ENCODE assay signal across 21 cellular contexts in the genomic region with DNA sequence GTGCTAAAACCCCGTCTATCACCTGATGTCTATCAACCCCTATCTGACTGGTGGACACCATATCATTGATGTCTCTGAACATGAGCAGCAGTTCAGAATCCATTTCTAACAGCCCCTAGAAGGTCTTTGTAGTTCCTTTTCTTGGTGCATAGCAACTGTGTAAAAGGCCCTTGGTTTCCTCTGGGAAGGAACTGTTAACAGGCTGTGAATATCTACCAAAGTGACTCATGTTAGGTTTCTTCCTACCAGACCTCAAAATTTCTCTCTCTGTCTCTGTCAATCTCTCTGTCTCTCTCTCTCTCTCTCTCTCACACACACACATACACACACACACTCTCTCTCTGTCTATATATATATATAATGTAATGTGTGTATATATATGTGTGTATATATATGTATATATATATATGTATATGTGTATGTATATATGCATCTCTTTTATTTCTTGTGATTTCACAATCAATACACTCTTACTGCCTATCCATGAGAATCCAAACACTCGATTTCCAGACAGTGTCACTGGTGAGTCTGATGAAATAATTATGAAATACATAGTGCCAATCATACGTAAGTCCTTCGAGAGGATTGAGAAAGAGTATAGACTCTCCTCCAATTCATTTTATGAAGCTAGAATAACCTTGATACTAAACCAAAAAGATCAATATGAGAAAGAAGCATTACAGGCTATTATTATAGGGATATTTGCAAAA.
DNase-seq lines count a peak whose midpoint lies in the region; ATAC-seq and TF ChIP-seq lines count a peak whose summit lies in the region.
"Had no signal": no experiment of that assay in that cellular context is flagged by ENCODE, and none has a peak within 500 bp of the region (broad histone marks: within the 10 kb centered on the region; RNA-seq: fewer than 3 reads in every experiment).

No MANE protein-coding gene starts in this region.

- no peaks in the 10 kb centered on the region for H3K27me3 Mint-ChIP-seq in activated naive CD4-positive, alpha-beta T cell treated with anti-CD3 and anti-CD28 coated beads for 36 hours (ENCODE audit: low read depth)
- H3K27me3 Mint-ChIP-seq: activated CD4-positive, alpha-beta memory T cell treated with anti-CD3 and anti-CD28 coated beads, Interleukin-2, amount 10 ng/mL, durations not matched to agents 7 days and 5 days; activated T-cell treated with anti-CD3 and anti-CD28 coated beads, Interleukin-2, amount 50 U/mL, for 24 hours; CD4-positive, alpha-beta memory T cell; T-helper 17 cell had no signal

- no peaks in the 10 kb centered on the region for H4K20me1 ChIP-seq in GM23248 (ENCODE audit: insufficient read depth)

- H3K9me2 ChIP-seq in GM23248 (ENCODE audit: insufficient read depth), result no peaks in the 10 kb centered on the region

- DNase-seq in GM23248 (peak; percentile 68), amniotic epithelial cell (ENCODE audit: low read depth) (peak; percentile 5), fibroblast of pulmonary artery (ENCODE audit: low read depth) (peak; percentile 34), sigmoid colon (no peak)
- no peak for DNase-seq in activated naive CD4-positive, alpha-beta T cell treated with anti-CD3 and anti-CD28 coated beads for 36 hours
- no peak for DNase-seq in activated T-cell treated with anti-CD3 and anti-CD28 coated beads, Interleukin-2, amount 50 U/mL, for 1 hour
- DNase-seq: activated CD4-positive, alpha-beta memory T cell treated with anti-CD3 and anti-CD28 coated beads, Interleukin-2, amount 10 ng/mL, durations not matched to agents 7 days and 5 days; activated naive CD4-positive, alpha-beta T cell treated with anti-CD3 and anti-CD28 coated beads, Interleukin-2, amount 50 U/mL, for 16 hours; activated T-cell treated with anti-CD3 and anti-CD28 coated beads, Interleukin-2, amount 50 U/mL, for 24 hours; CD4-positive, alpha-beta memory T cell; cortex of kidney; DMS53; glutamatergic neuron; left ventricle myocardium superior; NCI-H526; nucleus accumbens; T-helper 17 cell had no signal

- in situ Hi-C loops in GM23248 (cut with MboI), result no loop called here

- CTCF ChIA-PET in activated naive CD4-positive, alpha-beta T cell treated with anti-CD3 and anti-CD28 coated beads for 36 hours (lab: Charles Lee), result interaction anchor here (0.8 kb wide), 1 partner anchor 213 kb away, joined by 3 read pairs; no protein-coding TSS in a partner anchor

- H3K4me1 ChIP-seq in ACC112 (ENCODE audit: control insufficient read depth, insufficient read depth, low read length, unreplicated experiment) (peaks cover 51% of the 10 kb centered on the region), GM23248 (ENCODE audit: insufficient read depth) (peaks cover 47% of the 10 kb centered on the region), sigmoid colon (no peaks in the 10 kb centered on the region)

- no peak for ATAC-seq in GM18873 (IDR thresholded peaks at IDR 0.05; ENCODE audit: low FRiP score, unreplicated experiment)
- ATAC-seq: A549, left ventricle myocardium superior, T-helper 17 cell had no signal

- TF ChIP-seq POLR2A in sigmoid colon (IDR thresholded peaks at IDR 0.05), result no peak

- no peaks in the 10 kb centered on the region for H3K36me3 ChIP-seq in ACC112 (ENCODE audit: insufficient read depth, low read length)
- no peaks in the 10 kb centered on the region for H3K36me3 ChIP-seq in GM23248 (ENCODE audit: low read depth)
- no peaks in the 10 kb centered on the region for H3K36me3 ChIP-seq in sigmoid colon

- H2AFZ ChIP-seq in ACC112 (ENCODE audit: low read length, unreplicated experiment) (no peak overlapping the region), GM23248 (no peak overlapping the region)

- H3K36me3 Mint-ChIP-seq in activated naive CD4-positive, alpha-beta T cell treated with anti-CD3 and anti-CD28 coated beads for 36 hours (ENCODE audit: low read depth), result no peaks in the 10 kb centered on the region
- H3K36me3 Mint-ChIP-seq: CD4-positive, alpha-beta memory T cell; WTC11 had no signal

- no peak overlapping the region for H3K4me3 ChIP-seq in ACC112 (ENCODE audit: low read depth, low read length)
- H3K4me3 ChIP-seq in GM23248, result no peak overlapping the region
- H3K4me3 ChIP-seq in fibroblast of pulmonary artery (replicated peaks; ENCODE audit: low read depth, low read length), result no peak overlapping the region
- no peak overlapping the region for H3K4me3 ChIP-seq in sigmoid colon
- H3K4me3 ChIP-seq: A549 had no signal

- intact Hi-C loops in activated naive CD4-positive, alpha-beta T cell treated with anti-CD3 and anti-CD28 coated beads for 36 hours (cut with micrococcal nuclease), result no loop called here
- intact Hi-C loops in sigmoid colon (cut with DNase I), result no loop called here

- no peaks in the 10 kb centered on the region for H3K27me3 ChIP-seq in ACC112 (ENCODE audit: insufficient read depth, low read length)
- H3K27me3 ChIP-seq in GM23248 (replicated peaks; ENCODE audit: insufficient read depth), result no peaks in the 10 kb centered on the region
- H3K27me3 ChIP-seq in sigmoid colon, result no peaks in the 10 kb centered on the region

- H3K27ac ChIP-seq in ACC112 (ENCODE audit: low read depth, low read length), result peak overlapping the region; percentile 74
- H3K27ac ChIP-seq in GM23248, result no peak overlapping the region
- no peak overlapping the region for H3K27ac ChIP-seq in sigmoid colon

- no peak for TF ChIP-seq EP300 in sigmoid colon (IDR thresholded peaks at IDR 0.05)

- H3K9ac ChIP-seq in GM23248, result no peak overlapping the region

- no peaks in the 10 kb centered on the region for H3K9me3 ChIP-seq in GM23248 (ENCODE audit: low read depth)
- H3K9me3 ChIP-seq in sigmoid colon, result no peaks in the 10 kb centered on the region
- H3K9me3 ChIP-seq: A549 had no signal

- H3K9me3 Mint-ChIP-seq in activated naive CD4-positive, alpha-beta T cell treated with anti-CD3 and anti-CD28 coated beads for 36 hours, result no peaks in the 10 kb centered on the region
- H3K9me3 Mint-ChIP-seq: activated CD4-positive, alpha-beta memory T cell treated with anti-CD3 and anti-CD28 coated beads, Interleukin-2, amount 10 ng/mL, durations not matched to agents 7 days and 5 days; activated T-cell treated with anti-CD3 and anti-CD28 coated beads, Interleukin-2, amount 50 U/mL, for 24 hours had no signal

- peaks cover 18% of the 10 kb centered on the region for H3K4me1 Mint-ChIP-seq in activated naive CD4-positive, alpha-beta T cell treated with anti-CD3 and anti-CD28 coated beads for 36 hours (ENCODE audit: low read depth)

- H3F3A ChIP-seq in GM23248 (ENCODE audit: insufficient read depth), result peaks cover 28% of the 10 kb centered on the region

- TF ChIP-seq CTCF in fibroblast of pulmonary artery (IDR thresholded peaks at IDR 0.05; ENCODE audit: low read length, missing control alignments) (no peak), sigmoid colon (IDR thresholded peaks at IDR 0.05) (no peak)

- 68 to 70% methylated on average over 4 of the region's 4 CpGs for WGBS in GM23248 (ENCODE audit: low coverage in 1 of 2, low lambda C conversion rate in 2 of 2, missing lambda C conversion rate in 2 of 2), 2 experiments
- whole genome bisulfite sequencing in sigmoid colon, 2 donors, result 88 to 93% methylated on average over 4 of the region's 4 CpGs

- H3K27ac Mint-ChIP-seq in activated naive CD4-positive, alpha-beta T cell treated with anti-CD3 and anti-CD28 coated beads for 36 hours, result no peak overlapping the region
- H3K27ac Mint-ChIP-seq: activated CD4-positive, alpha-beta memory T cell treated with anti-CD3 and anti-CD28 coated beads, Interleukin-2, amount 10 ng/mL, durations not matched to agents 7 days and 5 days; activated T-cell treated with anti-CD3 and anti-CD28 coated beads, Interleukin-2, amount 50 U/mL, for 24 hours; T-helper 17 cell; WTC11 had no signal

- no peak overlapping the region for H3K4me3 Mint-ChIP-seq in activated naive CD4-positive, alpha-beta T cell treated with anti-CD3 and anti-CD28 coated beads for 36 hours
- H3K4me3 Mint-ChIP-seq: activated CD4-positive, alpha-beta memory T cell treated with anti-CD3 and anti-CD28 coated beads, Interleukin-2, amount 10 ng/mL, durations not matched to agents 7 days and 5 days; activated T-cell treated with anti-CD3 and anti-CD28 coated beads, Interleukin-2, amount 50 U/mL, for 24 hours; CD4-positive, alpha-beta memory T cell; T-helper 17 cell; WTC11 had no signal

- H3K79me2 ChIP-seq in ACC112 (ENCODE audit: control insufficient read depth, insufficient read depth, low read length, unreplicated experiment) (no peaks in the 10 kb centered on the region), GM23248 (ENCODE audit: insufficient read depth) (no peaks in the 10 kb centered on the region)

- H3K4me2 ChIP-seq in GM23248 (ENCODE audit: unreplicated experiment), result no peak overlapping the region
- H3K4me2 ChIP-seq: A549 had no signal

Comparison
In these comparisons a context has a peak if more than half of its experiments do, and no peak if none do; other contexts are left out.
1. DNase-seq: peak in GM23248 (single experiment), amniotic epithelial cell (single experiment) and fibroblast of pulmonary artery (single experiment); none in activated naive CD4-positive, alpha-beta T cell treated with anti-CD3 and anti-CD28 coated beads for 36 hours (single experiment), sigmoid colon (single experiment) and activated T-cell treated with anti-CD3 and anti-CD28 coated beads, Interleukin-2, amount 50 U/mL, for 1 hour (single experiment).